ENCODE assay signal across 13 cellular contexts in genomic region chr12:131114331-131114730, GRCh38.
"Had no signal": no experiment of that assay in that cellular context is flagged by ENCODE, and none has a peak within 500 bp of the region (broad histone marks: within the 10 kb centered on the region; RNA-seq: fewer than 3 reads in every experiment).

No MANE protein-coding gene starts in this region.

- DNase-seq: activated CD4-positive, alpha-beta T cell treated with anti-CD3 and anti-CD28 coated beads, Interleukin-2, amount 50 U/mL, for 48 hours; activated naive CD4-positive, alpha-beta T cell treated with anti-CD3 and anti-CD28 coated beads, Interleukin-2, amount 10 ng/mL, durations not matched to agents 7 days and 5 days; erythroblast; kidney glomerular epithelial cell; small intestine; stimulated activated CD4-positive, alpha-beta T cell treated with anti-CD3 and anti-CD28 coated beads, Interleukin-4, amount 100 ng/mL, for 4 hours; stimulated activated CD8-positive, alpha-beta memory T cell treated with anti-CD3 and anti-CD28 coated beads, Interleukin-4, amount 100 ng/mL, for 48 hours; stimulated activated naive CD4-positive, alpha-beta T cell treated with Interleukin-2 at 50 U/mL for 16 hours had no signal

- H3K36me3 ChIP-seq: neutrophil had no signal

- H3K9ac ChIP-seq: parathyroid adenoma had no signal

- H2AFZ ChIP-seq: parathyroid adenoma had no signal

- H3K9me3 ChIP-seq: neutrophil had no signal

- H3K4me1 ChIP-seq: parathyroid adenoma had no signal

- H3K4me3 ChIP-seq: lung had no signal

- H3K79me2 ChIP-seq: parathyroid adenoma had no signal

- FAIRE-seq: colon, small intestine, urothelium cell line had no signal

- H3K27ac ChIP-seq: neutrophil, parathyroid adenoma had no signal
